Comparison of ENCODE assay signal across 13 cellular contexts in genomic region chr1:235953801-235954200, GRCh38.
DNase-seq lines count a peak whose midpoint lies in the region; ATAC-seq and TF ChIP-seq lines count a peak whose summit lies in the region.
"Had no signal": no experiment of that assay in that cellular context is flagged by ENCODE, and none has a peak within 500 bp of the region (broad histone marks: within the 10 kb centered on the region; RNA-seq: fewer than 3 reads in every experiment).

No MANE protein-coding gene starts in this region.

- H3K4me3 Mint-ChIP-seq in MCF 10A (ENCODE audit: unreplicated experiment): no peak overlapping the region
- H3K4me3 Mint-ChIP-seq in activated B cell treated with CpG ODN at 0.5 μM for 24 hours: peak overlapping the region; percentile 58
- no peak overlapping the region for H3K4me3 Mint-ChIP-seq in glutamatergic neuron (ENCODE audit: unreplicated experiment)

- H3K27me3 ChIP-seq in breast epithelium: no peaks in the 10 kb centered on the region

- no peaks in the 10 kb centered on the region for H3K4me1 ChIP-seq in breast epithelium

- TF ChIP-seq CTCF in MCF 10A (IDR thresholded peaks at IDR 0.05; ENCODE audit: unreplicated experiment) (no peak), breast epithelium (IDR thresholded peaks at IDR 0.05) (no peak), activated B cell treated with CpG ODN at 0.5 μM for 24 hours (IDR thresholded peaks at IDR 0.05) (no peak), fibroblast of the aortic adventitia (IDR thresholded peaks at IDR 0.05; ENCODE audit: insufficient read depth, low read length) (no peak), glutamatergic neuron (IDR thresholded peaks at IDR 0.05; ENCODE audit: partially characterized antibody, unreplicated experiment) (no peak)

- CTCF ChIA-PET in MCF 10A (lab: Yijun Ruan, JAX) (interaction anchor here (0.6 to 12.2 kb wide), 9 partner anchors 10 to 442 kb away, joined by 3 to 179 read pairs (median 4); partner anchors contain the start of gene LYST), activated B cell treated with CpG ODN at 0.5 μM for 24 hours (lab: Charles Lee) (interaction anchor here (2.0 to 3.0 kb wide), 4 partner anchors 15 to 111 kb away, joined by 5 to 29 read pairs (median 12); partner anchors contain the start of gene LYST)

- no peak overlapping the region for H3K4me3 ChIP-seq in breast epithelium
- H3K4me3 ChIP-seq in fibroblast of the aortic adventitia (ENCODE audit: low read depth, low read length): no peak overlapping the region
- H3K4me3 ChIP-seq: mucosa of descending colon had no signal

- POLR2A ChIA-PET in MCF 10A (lab: Yijun Ruan, JAX): interaction anchor here (1.3 to 9.3 kb wide), 5 partner anchors 10 to 88 kb away, joined by 3 to 61 read pairs (median 5); no protein-coding TSS in a partner anchor
- POLR2A ChIA-PET in activated B cell treated with CpG ODN at 0.5 μM for 24 hours (lab: Charles Lee): interaction anchor here (0.9 to 3.4 kb wide), 12 partner anchors 7 to 111 kb away, joined by 3 to 40 read pairs (median 8); partner anchors contain the start of gene LYST

- intact Hi-C loops in MCF 10A (cut with micrococcal nuclease) (no loop called here), breast epithelium (cut with DNase I; ENCODE audit: low total_unique reads) (no loop called here), activated B cell treated with CpG ODN at 0.5 μM for 24 hours (cut with micrococcal nuclease) (loop anchor here (1.0 to 2.0 kb wide), 7 partner anchors 16 to 122 kb away; no protein-coding TSS in a partner anchor)

- H3K36me3 Mint-ChIP-seq in MCF 10A (ENCODE audit: insufficient read depth, unreplicated experiment) (no peaks in the 10 kb centered on the region), activated B cell treated with CpG ODN at 0.5 μM for 24 hours (ENCODE audit: low read depth) (no peaks in the 10 kb centered on the region), glutamatergic neuron (ENCODE audit: unreplicated experiment) (no peaks in the 10 kb centered on the region)

- H3K9me3 ChIP-seq in breast epithelium: no peaks in the 10 kb centered on the region
- H3K9me3 ChIP-seq: mucosa of descending colon had no signal

- H3K27ac Mint-ChIP-seq in MCF 10A (ENCODE audit: low read depth, unreplicated experiment): peak overlapping the region; percentile 28
- H3K27ac Mint-ChIP-seq in activated B cell treated with CpG ODN at 0.5 μM for 24 hours: peak overlapping the region; percentile 81
- H3K27ac Mint-ChIP-seq in glutamatergic neuron (ENCODE audit: unreplicated experiment): no peak overlapping the region

- ATAC-seq in activated B cell treated with CpG ODN at 0.5 μM for 24 hours (ENCODE audit: low read depth): no peak

- DNase-seq in MCF 10A (ENCODE audit: unreplicated experiment): peak; percentile 53
- no peak for DNase-seq in breast epithelium (ENCODE audit: low spot score in 2 of 2)
- DNase-seq in activated B cell treated with CpG ODN at 0.5 μM for 24 hours: no peak
- DNase-seq in fibroblast of the aortic adventitia (ENCODE audit: low read depth): peak; percentile 76
- DNase-seq in stromal cell of bone marrow (ENCODE audit: low read depth): peak; percentile 44
- no peak for DNase-seq in NK-92 (lab: John Stamatoyannopoulos, UW; ENCODE audit: unreplicated experiment)
- DNase-seq in glutamatergic neuron: no peak
- DNase-seq in NCI-H1048 (lab: John Stamatoyannopoulos, UW): no peak
- DNase-seq: activated CD4-positive, alpha-beta T cell treated with anti-CD3 and anti-CD28 coated beads for 4 hours; aorta; head of caudate nucleus; mucosa of descending colon had no signal

- H3K27ac ChIP-seq in breast epithelium: no peak overlapping the region
- H3K27ac ChIP-seq: C4-2B had no signal

- H3K9me3 Mint-ChIP-seq in MCF 10A (ENCODE audit: unreplicated experiment): no peaks in the 10 kb centered on the region
- H3K9me3 Mint-ChIP-seq in activated B cell treated with CpG ODN at 0.5 μM for 24 hours: peaks cover 1% of the 10 kb centered on the region
- no peaks in the 10 kb centered on the region for H3K9me3 Mint-ChIP-seq in glutamatergic neuron (ENCODE audit: unreplicated experiment)

- no peaks in the 10 kb centered on the region for H3K27me3 Mint-ChIP-seq in MCF 10A (ENCODE audit: insufficient read depth, unreplicated experiment)
- no peaks in the 10 kb centered on the region for H3K27me3 Mint-ChIP-seq in activated B cell treated with CpG ODN at 0.5 μM for 24 hours
- H3K27me3 Mint-ChIP-seq in glutamatergic neuron (ENCODE audit: unreplicated experiment): peaks cover 2% of the 10 kb centered on the region

- H3K36me3 ChIP-seq in breast epithelium: no peaks in the 10 kb centered on the region

- no TSS peak for BruUV-seq in MCF 10A (replicated peaks; lab: Mats Ljungman, UMichigan)

- TF ChIP-seq POLR2A in breast epithelium (IDR thresholded peaks at IDR 0.05): no peak

- H3K4me1 Mint-ChIP-seq in MCF 10A (ENCODE audit: insufficient read depth, unreplicated experiment) (peaks cover 12% of the 10 kb centered on the region), activated B cell treated with CpG ODN at 0.5 μM for 24 hours (peaks cover 77% of the 10 kb centered on the region), glutamatergic neuron (ENCODE audit: low read depth, unreplicated experiment) (no peaks in the 10 kb centered on the region)

Comparison
In these comparisons a context has a peak if more than half of its experiments do, and no peak if none do; other contexts are left out.
1. DNase-seq: peak in MCF 10A (single experiment), fibroblast of the aortic adventitia (single experiment) and stromal cell of bone marrow (single experiment); none in breast epithelium (0 of 2), activated B cell treated with CpG ODN at 0.5 μM for 24 hours (single experiment), NK-92 (single experiment), glutamatergic neuron (single experiment) and NCI-H1048 (single experiment).